ENCODE assay signal across 8 cellular contexts in the genomic region with DNA sequence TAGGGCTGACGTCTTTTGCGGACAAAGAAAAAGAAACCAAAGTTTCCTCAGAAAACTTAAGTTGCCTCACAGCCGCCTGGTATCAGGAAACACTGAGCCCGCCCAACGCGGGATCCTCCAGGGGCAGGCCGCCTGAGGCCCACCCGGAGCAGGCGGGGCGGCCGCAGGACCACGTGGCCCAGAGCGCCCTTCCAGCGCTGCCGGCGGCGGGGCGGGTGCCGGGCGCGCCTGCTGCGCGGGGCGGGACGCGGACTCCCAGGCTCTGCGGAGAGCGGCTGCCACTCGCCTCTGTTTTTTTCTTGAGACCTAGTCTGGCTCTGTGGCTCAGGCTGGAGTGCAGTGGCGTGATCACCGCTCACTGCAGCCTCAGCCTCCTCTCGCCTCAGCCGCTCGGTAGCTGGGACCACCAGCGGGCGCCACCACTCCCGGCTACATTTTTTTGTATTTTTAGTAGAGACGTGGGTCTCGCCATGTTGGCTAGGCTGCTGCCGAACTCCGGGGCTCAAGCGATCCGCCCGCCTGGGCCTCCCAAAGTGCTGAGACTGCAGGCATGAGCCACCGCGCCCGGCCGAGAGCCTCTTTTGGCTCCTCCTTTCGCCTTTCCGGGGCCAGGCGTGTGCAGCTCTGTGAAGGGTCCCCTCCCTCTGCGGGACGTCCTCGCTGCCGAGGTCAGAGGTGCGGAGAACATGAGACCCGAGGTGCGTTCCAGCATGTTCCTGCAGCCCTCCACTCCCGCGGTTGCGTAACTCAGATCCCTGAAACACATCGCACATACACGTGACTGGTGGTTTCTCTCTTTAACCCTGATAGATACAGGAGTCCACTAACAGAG. TPM values are rescaled to one million over a fixed set of nuclear protein-coding genes. Genes with fewer than 3 reads are reported as not detected.
A peak's percentile ranks its signal among the peaks of the same experiment; 100 is the strongest.
DNase-seq lines count a peak whose midpoint lies in the region; ATAC-seq and TF ChIP-seq lines count a peak whose summit lies in the region.

No MANE protein-coding gene starts in this region.

- no peaks in the 10 kb centered on the region for H3K27me3 Mint-ChIP-seq in activated naive CD8-positive, alpha-beta T cell

- no peaks in the 10 kb centered on the region for H3K36me3 Mint-ChIP-seq in activated naive CD8-positive, alpha-beta T cell

- H2AFZ ChIP-seq in DND-41 (ENCODE audit: low read depth, low read length), result peak overlapping the region; percentile 75
- H2AFZ ChIP-seq in osteoblast (ENCODE audit: low read length), result peak overlapping the region; percentile 99

- H3K9me3 Mint-ChIP-seq in activated naive CD8-positive, alpha-beta T cell (ENCODE audit: low read depth), result no peaks in the 10 kb centered on the region

- H4K20me1 ChIP-seq in DND-41 (ENCODE audit: insufficient read depth, low read length) (no peaks in the 10 kb centered on the region), osteoblast (ENCODE audit: insufficient read depth, low read length) (no peaks in the 10 kb centered on the region)

- ATAC-seq in DND-41 (ENCODE audit: insufficient read depth, low read depth), result peak; percentile 89
- peak; percentile 83 for ATAC-seq in GM21515 (IDR thresholded peaks at IDR 0.05; ENCODE audit: unreplicated experiment)
- peak; percentile 94 for ATAC-seq in SK-N-SH treated with all-trans-retinoic acid at 6 μM for 48 hours

- DNase-seq in DND-41, result peak; percentile 91
- DNase-seq in HuH-7 (ENCODE audit: low spot score), result peak; percentile 21
- peak; percentile 55 to 95 (median 88) for DNase-seq in head of caudate nucleus
- DNase-seq in osteoblast (ENCODE audit: insufficient read length, low spot score, missing footprints), result peak; percentile 97
- peak; percentile 92 to 94 for DNase-seq in tibial artery

- H3K9me3 ChIP-seq in DND-41 (ENCODE audit: insufficient read depth, low read length, severe bottlenecking) (no peaks in the 10 kb centered on the region), osteoblast (ENCODE audit: low read depth, low read length) (no peaks in the 10 kb centered on the region), tibial artery (no peaks in the 10 kb centered on the region)

- H3K79me2 ChIP-seq in DND-41 (ENCODE audit: insufficient read depth, low read length) (no peaks in the 10 kb centered on the region), osteoblast (ENCODE audit: insufficient read depth, low read length) (no peaks in the 10 kb centered on the region)

- H3K4me3 ChIP-seq in DND-41 (ENCODE audit: low read depth in 1 of 2, low read length in 2 of 2) (peak overlapping the region; percentile 21 to 61; a peak in 3 of 4 replicates), osteoblast (ENCODE audit: insufficient read depth, low read length) (peak overlapping the region; percentile 75), tibial artery (peak overlapping the region; percentile 66 to 86)

- H3K27ac Mint-ChIP-seq in activated naive CD8-positive, alpha-beta T cell, result peak overlapping the region; percentile 98

- H3K4me1 Mint-ChIP-seq in activated naive CD8-positive, alpha-beta T cell (ENCODE audit: low read depth), result peaks cover 40% of the 10 kb centered on the region

- TF ChIP-seq CTCF in DND-41 (IDR thresholded peaks at IDR 0.05; ENCODE audit: borderline replicate concordance, extremely low read depth, low read length, poor library complexity, severe bottlenecking) (peak; percentile 47), osteoblast (IDR thresholded peaks at IDR 0.05; ENCODE audit: extremely low read depth, low read depth, low read length) (peak; percentile 11), tibial artery (IDR thresholded peaks at IDR 0.05) (no peak)

- H3K27ac ChIP-seq in DND-41 (ENCODE audit: low read length) (peak overlapping the region; percentile 92), osteoblast (ENCODE audit: low read depth, low read length) (peak overlapping the region; percentile 92), tibial artery (peak overlapping the region; percentile 97 to 98)

- intact Hi-C loops in head of caudate nucleus (cut with DNase I), result no loop called here
- intact Hi-C loops in tibial artery (cut with DNase I; ENCODE audit: low total_unique reads), result no loop called here

- H3K27me3 ChIP-seq in DND-41 (ENCODE audit: insufficient read depth, low read length, poor library complexity), result no peaks in the 10 kb centered on the region
- H3K27me3 ChIP-seq in osteoblast (ENCODE audit: insufficient read depth, low read length), result no peaks in the 10 kb centered on the region
- no peaks in the 10 kb centered on the region for H3K27me3 ChIP-seq in tibial artery

- H3K4me3 Mint-ChIP-seq in activated naive CD8-positive, alpha-beta T cell, result peak overlapping the region; percentile 90

- no peaks in the 10 kb centered on the region for H3K36me3 ChIP-seq in DND-41 (ENCODE audit: insufficient read depth, low read length)
- no peaks in the 10 kb centered on the region for H3K36me3 ChIP-seq in osteoblast (ENCODE audit: insufficient read depth, low read length)
- no peaks in the 10 kb centered on the region for H3K36me3 ChIP-seq in tibial artery

- H3K4me1 ChIP-seq in DND-41 (ENCODE audit: insufficient read depth, low read length) (peaks cover 52% of the 10 kb centered on the region), osteoblast (ENCODE audit: insufficient read depth, low read length) (peaks cover 7% of the 10 kb centered on the region), tibial artery (peaks cover 0 to 15% (median 5%) of the 10 kb centered on the region in 4 donors)

- peak overlapping the region; percentile 84 for H3K4me2 ChIP-seq in DND-41 (ENCODE audit: insufficient read depth, low read length)
- H3K4me2 ChIP-seq in osteoblast (ENCODE audit: insufficient read depth, low read length), result peak overlapping the region; percentile 99

- peak overlapping the region; percentile 81 for H3K9ac ChIP-seq in DND-41 (ENCODE audit: low read depth, low read length)

TF ChIP-seq in SK-N-SH treated with all-trans-retinoic acid at 6 μM for 48 hours, 23 proteins besides CTCF, POLR2A, EP300 and RAD21:
- TF ChIP-seq ZNF8 (CRISPR knock-in tag; IDR thresholded peaks at IDR 0.05), result no peak
- no peak for TF ChIP-seq GLIS3 (CRISPR knock-in tag; IDR thresholded peaks at IDR 0.05)
- no peak for TF ChIP-seq ESRRG (CRISPR knock-in tag; IDR thresholded peaks at IDR 0.05)
- TF ChIP-seq ZNF70 (CRISPR knock-in tag; IDR thresholded peaks at IDR 0.05), result no peak
- no peak for TF ChIP-seq CSDC2 (CRISPR knock-in tag; IDR thresholded peaks at IDR 0.05)
- TF ChIP-seq, protein P1, sequence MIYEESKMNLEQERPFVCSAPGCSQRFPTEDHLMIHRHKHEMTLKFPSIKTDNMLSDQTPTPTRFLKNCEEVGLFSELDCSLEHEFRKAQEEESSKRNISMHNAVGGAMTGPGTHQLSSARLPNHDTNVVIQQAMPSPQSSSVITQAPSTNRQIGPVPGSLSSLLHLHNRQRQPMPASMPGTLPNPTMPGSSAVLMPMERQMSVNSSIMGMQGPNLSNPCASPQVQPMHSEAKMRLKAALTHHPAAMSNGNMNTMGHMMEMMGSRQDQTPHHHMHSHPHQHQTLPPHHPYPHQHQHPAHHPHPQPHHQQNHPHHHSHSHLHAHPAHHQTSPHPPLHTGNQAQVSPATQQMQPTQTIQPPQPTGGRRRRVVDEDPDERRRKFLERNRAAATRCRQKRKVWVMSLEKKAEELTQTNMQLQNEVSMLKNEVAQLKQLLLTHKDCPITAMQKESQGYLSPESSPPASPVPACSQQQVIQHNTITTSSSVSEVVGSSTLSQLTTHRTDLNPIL (CRISPR knock-in tag; IDR thresholded peaks at IDR 0.05; ENCODE audit: low read depth), result no peak
- no peak for TF ChIP-seq TCF4 (CRISPR knock-in tag; IDR thresholded peaks at IDR 0.05; ENCODE audit: borderline replicate concordance)
- TF ChIP-seq SNAI2 (CRISPR knock-in tag; IDR thresholded peaks at IDR 0.05), result no peak
- TF ChIP-seq PPARA (CRISPR knock-in tag; IDR thresholded peaks at IDR 0.05; ENCODE audit: borderline replicate concordance), result no peak

RNA-seq across cellular contexts. Expression of a gene that starts 11.6 kb away (rescaled TPM):
- total RNA-seq in osteoblast, result 221 and 229 TPM in 2 replicates

RNA-seq across cellular contexts. Expression of a gene that starts 16.3 kb away (rescaled TPM):
- total RNA-seq in osteoblast, result 8.3 and 9.4 TPM in 2 replicates

RNA-seq across cellular contexts. Expression of a gene that starts 49.1 kb away (rescaled TPM):
- total RNA-seq in osteoblast, result not detected in 2 replicates

Comparison
In these comparisons a context has a peak if more than half of its experiments do, and no peak if none do; other contexts are left out.
1. Peak in every context shown above with its lines: DNase-seq, ATAC-seq, H3K4me3 ChIP-seq and H3K27ac ChIP-seq.
2. DNase-seq: peak in every context shown above with its lines; median percentile 97 in osteoblast; 93 in tibial artery; 91 in DND-41; 88 in head of caudate nucleus; 21 in HuH-7.
3. CTCF ChIP-seq: peak in DND-41 (single experiment) and osteoblast (single experiment); none in tibial artery (0 of 2).